In genomic region chrX:48958635-48959094, GRCh38 we compare ENCODE assay signal across 8 cellular contexts. TPM values are rescaled to one million over a fixed set of nuclear protein-coding genes. Genes with fewer than 3 reads are reported as not detected.
DNase-seq lines count a peak whose midpoint lies in the region; ATAC-seq and TF ChIP-seq lines count a peak whose summit lies in the region.

No MANE protein-coding gene starts in this region.

- peak overlapping the region; percentile 78 for H3K27ac ChIP-seq in RWPE2 (ENCODE audit: poor library complexity, severe bottlenecking)
- H3K27ac ChIP-seq in cingulate gyrus (ENCODE audit: low read depth, low read length) = peak overlapping the region; percentile 76
- H3K27ac ChIP-seq in liver (ENCODE audit: low read depth in 1 of 2, low read length in 2 of 2) = peak overlapping the region; percentile 89
- H3K27ac ChIP-seq in temporal lobe (ENCODE audit: low read depth, low read length) = peak overlapping the region; percentile 86

- ATAC-seq in RWPE2 (ENCODE audit: low read depth) (0 out of 3 replicates have a peak, but pooled peaks have one; percentile 6), GM18858 (IDR thresholded peaks at IDR 0.05; ENCODE audit: unreplicated experiment) (no peak)

- peak; percentile 66 for DNase-seq in activated CD8-positive, alpha-beta memory T cell treated with anti-CD3 and anti-CD28 coated beads for 24 hours
- no peak for DNase-seq in activated CD8-positive, alpha-beta memory T cell treated with anti-CD3 and anti-CD28 coated beads, Interleukin-2, amount 50 U/mL, for 4 hours
- DNase-seq in RWPE2 (ENCODE audit: low spot score) (no peak), inferior parietal cortex (ENCODE audit: extremely low spot score) (no peak)

- TF ChIP-seq CTCF in RWPE2 (IDR thresholded peaks at IDR 0.05; ENCODE audit: poor library complexity, severe bottlenecking) (no peak), liver (IDR thresholded peaks at IDR 0.05; ENCODE audit: low read depth, low read length, missing input control) (no peak)

- H3K4me3 ChIP-seq in RWPE2 (ENCODE audit: severe bottlenecking) (peak overlapping the region; percentile 50), liver (ENCODE audit: low read depth in 1 of 3, low read length in 3 of 3) (peak overlapping the region; percentile 45 to 61 (median 58))

- H3K27me3 ChIP-seq in RWPE2 (ENCODE audit: insufficient read depth, poor library complexity, severe bottlenecking) (no peaks in the 10 kb centered on the region), liver (ENCODE audit: control insufficient read depth in 4 of 4, insufficient read depth in 4 of 4, low read length in 3 of 4) (no peaks in the 10 kb centered on the region)

- TF ChIP-seq RAD21 in liver (IDR thresholded peaks at IDR 0.05) = peak in 1 of 2 donors; percentile 27

- H3K9me3 ChIP-seq in RWPE2 (ENCODE audit: severe bottlenecking) (no peaks in the 10 kb centered on the region), liver (ENCODE audit: control insufficient read depth in 4 of 4, low read length in 3 of 4) (no peaks in the 10 kb centered on the region)

- peak overlapping the region; percentile 79 to 87 for H3K9ac ChIP-seq in liver (ENCODE audit: low read depth in 1 of 2, low read length in 2 of 2)

- H3K4me1 ChIP-seq in RWPE2 (ENCODE audit: insufficient read depth, poor library complexity, severe bottlenecking) = no peaks in the 10 kb centered on the region
- H3K4me1 ChIP-seq in liver (ENCODE audit: control insufficient read depth in 4 of 4, insufficient read depth in 4 of 4, low read length in 3 of 4) = peaks cover 4 to 36% (median 27%) of the 10 kb centered on the region in 4 donors

- H3K36me3 ChIP-seq in RWPE2 (ENCODE audit: low read depth) (peaks cover 10% of the 10 kb centered on the region; the same call in 1 of the 2 replicates), liver (ENCODE audit: control insufficient read depth in 4 of 4, insufficient read depth in 3 of 4, low read depth in 1 of 4, low read length in 3 of 4) (peaks cover 0 to 9% (median 3%) of the 10 kb centered on the region in 4 donors)

- WGBS in liver = 1% methylated on average over 21 of the region's 21 CpGs

TF ChIP-seq in liver, 16 proteins besides CTCF, POLR2A, EP300 and RAD21:
- TF ChIP-seq RXRA (IDR thresholded peaks at IDR 0.05) (peak in 1 of 2 donors; percentile 6), SP1 (IDR thresholded peaks at IDR 0.05) (no peak)
TF ChIP-seq in liver: peak in this region for 1.

RNA-seq across cellular contexts. Expression of gene OTUD5, which starts 1.3 kb away (rescaled TPM):
- total RNA-seq in liver (10 to 100 TPM; 17.0 to 29.3 TPM), temporal lobe (21.9 TPM)
- polyA plus RNA-seq in liver = 10 to 100 TPM in 1 of 2 donors, 1 to 10 TPM in 1; 9.3 to 18.8 TPM

RNA-seq across cellular contexts. Expression of gene KCND1, which starts 13.0 kb away (rescaled TPM):
- total RNA-seq in liver = 1 to 10 TPM in 1 of 2 donors, under 1 TPM in 1; 0.28 to 1.1 TPM
- polyA plus RNA-seq in liver = under 1 TPM; 0.17 to 0.28 TPM
- total RNA-seq in temporal lobe = 0.49 TPM

RNA-seq across cellular contexts. Expression of gene PIM2, which starts 39.8 kb away (rescaled TPM):
- total RNA-seq in liver = 10 to 100 TPM in 1 of 2 donors, 1 to 10 TPM in 1; 5.8 to 28.3 TPM
- polyA plus RNA-seq in liver = 1 to 10 TPM; 4.5 to 8.1 TPM
- 7.1 TPM for total RNA-seq in temporal lobe

RNA-seq across cellular contexts. Expression of gene GRIPAP1, which starts 43.4 kb away (rescaled TPM):
- total RNA-seq in liver (10 to 100 TPM; 14.1 to 21.3 TPM), temporal lobe (27.8 TPM)
- polyA plus RNA-seq in liver = 10 to 100 TPM; 15.4 to 17.3 TPM

RNA-seq across cellular contexts. Expression of gene SLC35A2, which starts 47.2 kb away (rescaled TPM):
- total RNA-seq in liver (10 to 100 TPM; 10.0 to 15.5 TPM), temporal lobe (7.1 TPM)
- polyA plus RNA-seq in liver = 10 to 100 TPM; 13.3 to 26.9 TPM
